ENCODE assay signal across 16 cellular contexts in genomic region chr2:213757525-213757924, GRCh38.
DNase-seq lines count a peak whose midpoint lies in the region; ATAC-seq and TF ChIP-seq lines count a peak whose summit lies in the region.
"Had no signal": no experiment of that assay in that cellular context is flagged by ENCODE, and none has a peak within 500 bp of the region (broad histone marks: within the 10 kb centered on the region; RNA-seq: fewer than 3 reads in every experiment).

No MANE protein-coding gene starts in this region.

- H3K9me2 ChIP-seq in GM23338 (ENCODE audit: insufficient read depth): no peaks in the 10 kb centered on the region

- H3K9ac ChIP-seq in DND-41 (ENCODE audit: low read depth, low read length) (no peak overlapping the region), neural progenitor cell (no peak overlapping the region)
- H3K9ac ChIP-seq: KMS-11 had no signal

- no peaks in the 10 kb centered on the region for H3K27me3 Mint-ChIP-seq in GM23338 (ENCODE audit: insufficient read depth, low read depth, poor library complexity)
- no peaks in the 10 kb centered on the region for H3K27me3 Mint-ChIP-seq in neural progenitor cell (ENCODE audit: insufficient read depth, low read depth)
- H3K27me3 Mint-ChIP-seq: CD4-positive, alpha-beta memory T cell had no signal

- H4K20me1 ChIP-seq in DND-41 (ENCODE audit: insufficient read depth, low read length) (no peaks in the 10 kb centered on the region), GM23338 (replicated peaks; ENCODE audit: insufficient read depth) (no peaks in the 10 kb centered on the region), neural progenitor cell (ENCODE audit: low read depth) (no peaks in the 10 kb centered on the region)

- H3K27ac ChIP-seq in DND-41 (ENCODE audit: low read length) (peak overlapping the region; percentile 54), GM23338 (ENCODE audit: low read depth) (no peak overlapping the region), neural progenitor cell (no peak overlapping the region)
- H3K27ac ChIP-seq: 22Rv1, A549, C4-2B, KMS-11 had no signal

- no peaks in the 10 kb centered on the region for H3K27me3 ChIP-seq in DND-41 (ENCODE audit: insufficient read depth, low read length, poor library complexity)
- H3K27me3 ChIP-seq in GM23338 (ENCODE audit: insufficient read depth): no peaks in the 10 kb centered on the region
- no peaks in the 10 kb centered on the region for H3K27me3 ChIP-seq in neural progenitor cell

- peak overlapping the region; percentile 63; the same call in 1 of the 2 replicates for H2AFZ ChIP-seq in DND-41 (ENCODE audit: low read depth, low read length)
- peak overlapping the region; percentile 76; the same call in 1 of the 2 replicates for H2AFZ ChIP-seq in GM23338
- H2AFZ ChIP-seq in neural progenitor cell (replicated peaks): peak overlapping the region; percentile 22

- ATAC-seq in DND-41 (ENCODE audit: insufficient read depth, low read depth): peak; percentile 81; the same call in 2 of the 3 replicates
- no peak for ATAC-seq in GM23338
- ATAC-seq in HG03565 (IDR thresholded peaks at IDR 0.05; ENCODE audit: unreplicated experiment): peak; percentile 53
- ATAC-seq: A549 had no signal

- H3K4me2 ChIP-seq in DND-41 (ENCODE audit: insufficient read depth, low read length) (peak overlapping the region; percentile 46; the same call in 1 of the 2 replicates), GM23338 (no peak overlapping the region), neural progenitor cell (no peak overlapping the region)
- H3K4me2 ChIP-seq: A549, KMS-11 had no signal

- no peak overlapping the region for H3K4me3 Mint-ChIP-seq in GM23338
- no peak overlapping the region for H3K4me3 Mint-ChIP-seq in neural progenitor cell
- H3K4me3 Mint-ChIP-seq: CD4-positive, alpha-beta memory T cell had no signal

- H3K36me3 ChIP-seq in DND-41 (ENCODE audit: insufficient read depth, low read length): no peaks in the 10 kb centered on the region
- no peaks in the 10 kb centered on the region for H3K36me3 ChIP-seq in GM23338 (ENCODE audit: insufficient read depth)
- H3K36me3 ChIP-seq in neural progenitor cell: no peaks in the 10 kb centered on the region

- DNase-seq in DND-41 (peak; percentile 10), GM23338 (ENCODE audit: low spot score) (no peak), neural progenitor cell (ENCODE audit: low spot score) (no peak), NCI-H2227 (lab: John Stamatoyannopoulos, UW; ENCODE audit: unreplicated experiment) (no peak), HPDE6-E6E7 (ENCODE audit: extremely low spot score) (no peak)
- DNase-seq in stimulated activated CD4-positive, alpha-beta T cell treated with anti-CD3 and anti-CD28 coated beads, Interleukin-4, amount 100 ng/mL, for 1 hour: no peak
- DNase-seq: AML-193; CD4-positive, alpha-beta memory T cell; DMS153; DMS79; HCEC 1CT had no signal

- H3K36me3 Mint-ChIP-seq in GM23338 (ENCODE audit: low read depth) (no peaks in the 10 kb centered on the region), neural progenitor cell (no peaks in the 10 kb centered on the region)
- H3K36me3 Mint-ChIP-seq: CD4-positive, alpha-beta memory T cell had no signal

- no peak for TF ChIP-seq CTCF in DND-41 (IDR thresholded peaks at IDR 0.05; ENCODE audit: borderline replicate concordance, extremely low read depth, low read length, poor library complexity, severe bottlenecking)
- TF ChIP-seq CTCF in GM23338 (conservative IDR thresholded peaks at IDR 0.05; ENCODE audit: low read depth in 2 of 2): no peak
- TF ChIP-seq CTCF in neural progenitor cell (IDR thresholded peaks at IDR 0.05): no peak

- no peak overlapping the region for H3K4me3 ChIP-seq in DND-41 (ENCODE audit: low read depth in 1 of 2, low read length in 2 of 2)
- H3K4me3 ChIP-seq in GM23338: no peak overlapping the region
- H3K4me3 ChIP-seq in neural progenitor cell: no peak overlapping the region
- H3K4me3 ChIP-seq: A549 had no signal

- H3K9me3 Mint-ChIP-seq in GM23338 (no peaks in the 10 kb centered on the region), neural progenitor cell (no peaks in the 10 kb centered on the region)

- H3F3A ChIP-seq in GM23338 (replicated peaks; ENCODE audit: low read depth) (no peaks in the 10 kb centered on the region), neural progenitor cell (ENCODE audit: low read depth) (no peaks in the 10 kb centered on the region)

- H3K27ac Mint-ChIP-seq in GM23338: no peak overlapping the region
- H3K27ac Mint-ChIP-seq in neural progenitor cell: no peak overlapping the region
- H3K27ac Mint-ChIP-seq: CD4-positive, alpha-beta memory T cell had no signal

- no peaks in the 10 kb centered on the region for H3K79me2 ChIP-seq in DND-41 (ENCODE audit: insufficient read depth, low read length)
- no peaks in the 10 kb centered on the region for H3K79me2 ChIP-seq in GM23338 (replicated peaks; ENCODE audit: insufficient read depth)
- H3K79me2 ChIP-seq in neural progenitor cell (ENCODE audit: low read depth): no peaks in the 10 kb centered on the region

- no peaks in the 10 kb centered on the region; the same call in 2 of the 3 replicates for H3K4me1 Mint-ChIP-seq in GM23338
- no peaks in the 10 kb centered on the region for H3K4me1 Mint-ChIP-seq in neural progenitor cell
- H3K4me1 Mint-ChIP-seq: CD4-positive, alpha-beta memory T cell had no signal

- peaks cover 10% of the 10 kb centered on the region for H3K4me1 ChIP-seq in DND-41 (ENCODE audit: insufficient read depth, low read length)
- peaks cover 8% of the 10 kb centered on the region; the same call in 1 of the 2 replicates for H3K4me1 ChIP-seq in GM23338 (ENCODE audit: insufficient read depth)
- no peaks in the 10 kb centered on the region for H3K4me1 ChIP-seq in neural progenitor cell
- H3K4me1 ChIP-seq: A549 had no signal

- H3K9me3 ChIP-seq in DND-41 (ENCODE audit: insufficient read depth, low read length, severe bottlenecking): no peaks in the 10 kb centered on the region
- H3K9me3 ChIP-seq in neural progenitor cell (ENCODE audit: low read depth): no peaks in the 10 kb centered on the region
- H3K9me3 ChIP-seq: A549 had no signal

TF ChIP-seq in GM23338, 12 proteins besides CTCF, POLR2A, EP300 and RAD21 (continues in another document):
- no peak for TF ChIP-seq JUNB (IDR thresholded peaks at IDR 0.05; ENCODE audit: unreplicated experiment)
- no peak for TF ChIP-seq POLR2AphosphoS5 (IDR thresholded peaks at IDR 0.05; ENCODE audit: low read depth)
- no peak for TF ChIP-seq STAT1 (IDR thresholded peaks at IDR 0.05; ENCODE audit: unreplicated experiment)
- no peak for TF ChIP-seq EZH2 (IDR thresholded peaks at IDR 0.05; ENCODE audit: low read depth, unreplicated experiment)
- no peak for TF ChIP-seq REST (IDR thresholded peaks at IDR 0.05; ENCODE audit: unreplicated experiment)
- no peak for TF ChIP-seq NANOG (IDR thresholded peaks at IDR 0.05; ENCODE audit: borderline replicate concordance)
- no peak for TF ChIP-seq EZH2phosphoT487 (IDR thresholded peaks at IDR 0.05; ENCODE audit: unreplicated experiment)
- no peak for TF ChIP-seq ZNF331 (CRISPR knock-in tag; IDR thresholded peaks at IDR 0.05; ENCODE audit: low read depth)
- TF ChIP-seq ZNF114 (CRISPR knock-in tag; IDR thresholded peaks at IDR 0.05): no peak

Comparison
In these comparisons a context has a peak if more than half of its experiments do, and no peak if none do; other contexts are left out.
1. H2AFZ ChIP-seq: peak in every context shown above with its lines; median percentile 76 in GM23338; 63 in DND-41; 22 in neural progenitor cell.